8 cellular contexts compared by ENCODE assay signal in the genomic region with DNA sequence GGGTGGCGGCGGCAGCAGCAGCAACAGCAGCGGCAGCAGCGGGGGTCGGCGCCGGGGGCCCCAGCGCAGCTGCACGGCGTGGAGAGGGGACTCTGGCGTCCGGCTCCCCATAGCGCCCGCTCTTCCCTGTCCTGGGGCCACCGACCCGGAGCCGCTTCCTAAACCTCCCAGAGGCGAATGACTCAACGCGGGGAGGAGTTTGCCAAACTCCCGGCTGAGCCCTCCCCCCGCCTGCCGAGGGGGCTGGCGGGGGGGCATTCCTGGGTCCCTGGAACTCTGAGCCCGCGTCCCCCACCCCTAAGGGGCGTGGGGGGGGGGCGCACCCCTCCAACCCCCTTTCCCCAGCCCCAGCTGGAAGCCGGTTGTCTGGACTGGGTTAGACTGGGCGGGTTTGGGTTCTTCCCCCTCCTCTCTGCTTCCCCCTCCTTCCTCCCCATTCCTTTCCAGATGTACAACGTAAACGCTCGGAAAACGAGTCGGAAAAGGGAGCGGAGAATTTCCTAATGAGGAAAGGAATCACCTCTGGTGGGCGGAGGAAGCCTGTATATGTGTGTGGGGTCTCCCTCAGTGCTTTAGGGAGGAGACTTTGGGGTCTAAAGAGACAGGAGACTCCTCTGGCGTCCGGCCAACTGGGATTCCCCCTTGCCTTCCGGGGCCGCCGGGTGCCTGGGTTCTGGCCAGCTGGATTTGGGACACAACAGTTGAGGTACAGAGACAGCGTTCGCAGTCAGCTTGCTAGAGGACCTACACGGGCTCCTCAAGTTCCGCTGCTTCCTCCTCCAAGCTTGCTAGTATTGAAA. TPM values are rescaled to one million over a fixed set of nuclear protein-coding genes. Genes with fewer than 3 reads are reported as not detected.
DNase-seq lines count a peak whose midpoint lies in the region; ATAC-seq and TF ChIP-seq lines count a peak whose summit lies in the region.

TSS of gene ITGA5 (minus strand) at position 179 of the 800 bp plus-strand sequence. CDS start at position 111, 68 bp downstream.

- H3K9ac ChIP-seq in BLaER1, result peak within 1 kb of the TSS; percentile 98

- TF ChIP-seq POLR2A in suprapubic skin (IDR thresholded peaks at IDR 0.05), result peak in 1 of 2 donors; percentile 78

- H3K27ac ChIP-seq in BLaER1 (peak within 1 kb of the TSS; percentile 98), KOPT-K1 (ENCODE audit: low read depth, low read length, poor library complexity, severe bottlenecking) (peak within 1 kb of the TSS; percentile 98), suprapubic skin (peak within 1 kb of the TSS; percentile 83)

- H3K4me3 ChIP-seq in BLaER1 (peak within 1 kb of the TSS; percentile 98), epithelial cell of proximal tubule (ENCODE audit: low read depth, low read length) (peak within 1 kb of the TSS; percentile 96), mononuclear cell (ENCODE audit: low read length) (peak within 1 kb of the TSS; percentile 82), suprapubic skin (peak within 1 kb of the TSS; percentile 64)

- WGBS in suprapubic skin, result 3% methylated on average over 18 of the region's 46 CpGs

- peak within 1 kb of the TSS; percentile 88 for H3K4me3 Mint-ChIP-seq in activated CD8-positive, alpha-beta memory T cell treated with anti-CD3 and anti-CD28 coated beads, Interleukin-2, amount 10 ng/mL, durations not matched to agents 7 days and 5 days

- peak within 1 kb of the TSS; percentile 82 for H3K27ac Mint-ChIP-seq in activated CD8-positive, alpha-beta memory T cell treated with anti-CD3 and anti-CD28 coated beads, Interleukin-2, amount 10 ng/mL, durations not matched to agents 7 days and 5 days

- ATAC-seq in activated CD8-positive, alpha-beta memory T cell treated with anti-CD3 and anti-CD28 coated beads, Interleukin-2, amount 10 ng/mL, durations not matched to agents 7 days and 5 days, result peak; percentile 66
- ATAC-seq in GM18520 (IDR thresholded peaks at IDR 0.05; ENCODE audit: unreplicated experiment) (no peak), HG03139 (IDR thresholded peaks at IDR 0.05; ENCODE audit: unreplicated experiment) (no peak)

- H3K9me3 ChIP-seq in BLaER1, result no peaks in the 10 kb centered on the region
- no peaks in the 10 kb centered on the region for H3K9me3 ChIP-seq in KOPT-K1 (ENCODE audit: insufficient read depth, low read length, poor library complexity, severe bottlenecking)
- H3K9me3 ChIP-seq in mononuclear cell (ENCODE audit: low read depth, low read length), result no peaks in the 10 kb centered on the region
- no peaks in the 10 kb centered on the region for H3K9me3 ChIP-seq in suprapubic skin

- no peaks in the 10 kb centered on the region for H3K9me3 Mint-ChIP-seq in activated CD8-positive, alpha-beta memory T cell treated with anti-CD3 and anti-CD28 coated beads, Interleukin-2, amount 10 ng/mL, durations not matched to agents 7 days and 5 days (ENCODE audit: low read depth)

- peaks cover 69% of the 10 kb centered on the region for H3K4me1 ChIP-seq in BLaER1
- H3K4me1 ChIP-seq in mononuclear cell (ENCODE audit: insufficient read depth, low read length), result peaks cover 70% of the 10 kb centered on the region
- H3K4me1 ChIP-seq in suprapubic skin, result peaks cover 76% of the 10 kb centered on the region

- H3K36me3 ChIP-seq in BLaER1 (no peaks in the 10 kb centered on the region), KOPT-K1 (ENCODE audit: insufficient read depth, low read length) (no peaks in the 10 kb centered on the region), suprapubic skin (no peaks in the 10 kb centered on the region)

- H3K27me3 ChIP-seq in BLaER1 (no peaks in the 10 kb centered on the region), mononuclear cell (ENCODE audit: insufficient read depth, low read length) (no peaks in the 10 kb centered on the region), suprapubic skin (no peaks in the 10 kb centered on the region)

- peak; percentile 56 for DNase-seq in activated CD8-positive, alpha-beta memory T cell treated with anti-CD3 and anti-CD28 coated beads, Interleukin-2, amount 10 ng/mL, durations not matched to agents 7 days and 5 days
- no peak for DNase-seq in epithelial cell of proximal tubule (ENCODE audit: low read depth)
- DNase-seq in suprapubic skin (ENCODE audit: low spot score in 2 of 2), result peak; percentile 90 to 92

- H3K4me1 Mint-ChIP-seq in activated CD8-positive, alpha-beta memory T cell treated with anti-CD3 and anti-CD28 coated beads, Interleukin-2, amount 10 ng/mL, durations not matched to agents 7 days and 5 days, result peaks cover 44% of the 10 kb centered on the region

- no peaks in the 10 kb centered on the region; the same call in 1 of the 2 replicates for H4K20me1 ChIP-seq in BLaER1

- TF ChIP-seq EP300 in suprapubic skin (IDR thresholded peaks at IDR 0.05), result no peak

- CTCF ChIA-PET in activated CD8-positive, alpha-beta memory T cell treated with anti-CD3 and anti-CD28 coated beads, Interleukin-2, amount 10 ng/mL, durations not matched to agents 7 days and 5 days (lab: Charles Lee), result interaction anchor here (0.7 to 14.5 kb wide), 3 partner anchors 10 to 20 kb away, joined by 3 to 283 read pairs (median 55); no protein-coding TSS in a partner anchor

- no peak for TF ChIP-seq CTCF in epithelial cell of proximal tubule (conservative IDR thresholded peaks at IDR 0.05; ENCODE audit: low read depth, low read length)
- no peak for TF ChIP-seq CTCF in suprapubic skin (IDR thresholded peaks at IDR 0.05)

- peaks cover 5% of the 10 kb centered on the region for H3K36me3 Mint-ChIP-seq in activated CD8-positive, alpha-beta memory T cell treated with anti-CD3 and anti-CD28 coated beads, Interleukin-2, amount 10 ng/mL, durations not matched to agents 7 days and 5 days

- H3K27me3 Mint-ChIP-seq in activated CD8-positive, alpha-beta memory T cell treated with anti-CD3 and anti-CD28 coated beads, Interleukin-2, amount 10 ng/mL, durations not matched to agents 7 days and 5 days, result peaks cover 36% of the 10 kb centered on the region

- peak within 1 kb of the TSS; percentile 93 for H3K4me2 ChIP-seq in BLaER1

RNA-seq across cellular contexts. Expression of gene ITGA5, which starts in this region (rescaled TPM):
- 10 to 100 TPM; 13.2 to 37.6 TPM for total RNA-seq in activated CD8-positive, alpha-beta memory T cell treated with anti-CD3 and anti-CD28 coated beads, Interleukin-2, amount 10 ng/mL, durations not matched to agents 7 days and 5 days
- total RNA-seq in epithelial cell of proximal tubule (84.4 and 116 TPM in 2 replicates), mononuclear cell (168 TPM), suprapubic skin (10 to 100 TPM; 16.3 to 36.4 (median 24.8) TPM)
